In genomic region chr2:146918280-146918679, GRCh38 we compare ENCODE assay signal across 30 cellular contexts.
"Had no signal": no experiment of that assay in that cellular context is flagged by ENCODE, and none has a peak within 500 bp of the region (broad histone marks: within the 10 kb centered on the region; RNA-seq: fewer than 3 reads in every experiment).

No MANE protein-coding gene starts in this region.

- FAIRE-seq: endometrium, endothelial cell of umbilical vein had no signal

- H3K27me3 ChIP-seq: ascending aorta, breast epithelium, cardiac muscle cell, colonic mucosa, foreskin keratinocyte, gastrocnemius medialis had no signal

- H3K4me3 ChIP-seq: ascending aorta, breast epithelium, cardiac muscle cell, colonic mucosa, gastrocnemius medialis had no signal

- H3K27ac ChIP-seq: ascending aorta, breast epithelium, cardiac muscle cell, colonic mucosa, epithelial cell of prostate, foreskin keratinocyte, gastrocnemius medialis, VCaP had no signal

- H3K9me3 ChIP-seq: ascending aorta, breast epithelium, colonic mucosa, gastrocnemius medialis had no signal

- DNase-seq: activated CD4-positive, alpha-beta memory T cell treated with anti-CD3 and anti-CD28 coated beads, Interleukin-2, amount 10 ng/mL, durations not matched to agents 7 days and 5 days; activated CD4-positive, alpha-beta T cell treated with anti-CD3 and anti-CD28 coated beads for 1 hour; activated CD4-positive, alpha-beta T cell treated with anti-CD3 and anti-CD28 coated beads for 4 hours; activated CD4-positive, alpha-beta T cell treated with anti-CD3 and anti-CD28 coated beads, Interleukin-2, amount 10 ng/mL, durations not matched to agents 7 days and 5 days; activated CD4-positive, alpha-beta T cell treated with anti-CD3 and anti-CD28 coated beads, Interleukin-2, amount 50 U/mL, for 4 hours; activated CD8-positive, alpha-beta memory T cell treated with anti-CD3 and anti-CD28 coated beads, Interleukin-2, amount 50 U/mL, for 48 hours; activated gamma-delta T cell; activated naive CD4-positive, alpha-beta T cell; activated naive CD4-positive, alpha-beta T cell treated with anti-CD3 and anti-CD28 coated beads, Interleukin-2, amount 10 ng/mL, durations not matched to agents 7 days and 5 days; activated naive CD8-positive, alpha-beta T cell treated with anti-CD3 and anti-CD28 coated beads, Interleukin-2, amount 10 ng/mL, durations not matched to agents 7 days and 5 days; activated T-cell treated with anti-CD3 and anti-CD28 coated beads for 4 hours; activated T-cell treated with anti-CD3 and anti-CD28 coated beads, Interleukin-2, amount 50 U/mL, for 24 hours; activated T-cell treated with anti-CD3 and anti-CD28 coated beads, Interleukin-2, amount 50 U/mL, for 72 hours; central memory CD4-positive, alpha-beta T cell; cerebellar nuclear complex; colonic mucosa; effector CD8-positive, alpha-beta T cell; foreskin keratinocyte; gastrocnemius medialis; glutamatergic neuron; T-helper 2 cell had no signal

- ATAC-seq: activated naive CD4-positive, alpha-beta T cell treated with anti-CD3 and anti-CD28 coated beads, Interleukin-2, amount 50 U/mL, for 72 hours; activated T-cell treated with anti-CD3 and anti-CD28 coated beads, Interleukin-2, amount 50 U/mL, for 72 hours; foreskin keratinocyte; gastrocnemius medialis; WTC11 had no signal

- H3K36me3 ChIP-seq: ascending aorta, breast epithelium, cardiac muscle cell, colonic mucosa, gastrocnemius medialis had no signal

- H3K4me1 ChIP-seq: ascending aorta, breast epithelium, foreskin keratinocyte had no signal
